8 cellular contexts compared by ENCODE assay signal in genomic region chr18:63155169-63155852, GRCh38.
DNase-seq lines count a peak whose midpoint lies in the region; ATAC-seq, FAIRE-seq and TF ChIP-seq lines count a peak whose summit lies in the region.

No MANE protein-coding gene starts in this region.

- TF ChIP-seq POLR2A in A549 (IDR thresholded peaks at IDR 0.05; ENCODE audit: low read length): no peak

- FAIRE-seq in A549 (lab: Jason Lieb, UNC): no peak

- H3K27me3 ChIP-seq in dorsolateral prefrontal cortex: no peaks in the 10 kb centered on the region
- H3K27me3 ChIP-seq in mucosa of rectum (ENCODE audit: control insufficient read depth in 2 of 2, insufficient read depth in 2 of 2, low read length in 2 of 2): no peaks in the 10 kb centered on the region

- peak overlapping the region; percentile 71 for H3K4me3 Mint-ChIP-seq in stimulated activated effector memory CD8-positive, alpha-beta T cell treated with anti-CD3 and anti-CD28 coated beads, Interleukin-12 subunit alpha, Interleukin-12 subunit beta, amount 100 ng/mL, for 72 hours

- H3K9me3 Mint-ChIP-seq in stimulated activated effector memory CD8-positive, alpha-beta T cell treated with anti-CD3 and anti-CD28 coated beads, Interleukin-12 subunit alpha, Interleukin-12 subunit beta, amount 100 ng/mL, for 72 hours: no peaks in the 10 kb centered on the region

- peak; percentile 39 to 46 for DNase-seq in A549 (ENCODE audit: low read depth in 1 of 2, low spot score in 1 of 2)
- peak; percentile 96 for DNase-seq in NCI-H2171 treated with DMSO at 0.1 percent for 48 hours (lab: John Stamatoyannopoulos, UW)
- DNase-seq in activated CD4-positive, alpha-beta T cell treated with anti-CD3 and anti-CD28 coated beads, Interleukin-2, amount 50 U/mL, for 1 hour: peak; percentile 74
- peak in 2 of 10 donors; percentile 41 to 42 for DNase-seq in dorsolateral prefrontal cortex
- DNase-seq in stimulated activated effector memory CD8-positive, alpha-beta T cell treated with anti-CD3 and anti-CD28 coated beads, Interleukin-12 subunit alpha, Interleukin-12 subunit beta, amount 100 ng/mL, for 72 hours (ENCODE audit: low spot score in 2 of 2): peak; percentile 75 to 90

- TF ChIP-seq CTCF in A549 (IDR thresholded peaks at IDR 0.05) (peak; percentile 50), dorsolateral prefrontal cortex (IDR thresholded peaks at IDR 0.05 in 54 of 56, conservative IDR thresholded peaks at IDR 0.05 in 2 of 56; ENCODE audit: low read depth in 1 of 56, partially characterized antibody in 56 of 56) (peak in 54 of 56 donors; percentile 21 to 70 (median 51))

- TF ChIP-seq RAD21 in A549 (conservative IDR thresholded peaks at IDR 0.05 in 1 of 2, IDR thresholded peaks at IDR 0.05 in 1 of 2): peak; percentile 44 to 52; a peak in 3 of 5 replicates

- peaks cover 99% of the 10 kb centered on the region for H3K4me1 Mint-ChIP-seq in stimulated activated effector memory CD8-positive, alpha-beta T cell treated with anti-CD3 and anti-CD28 coated beads, Interleukin-12 subunit alpha, Interleukin-12 subunit beta, amount 100 ng/mL, for 72 hours

- ATAC-seq in A549 (peak; percentile 89 to 98), GM18870 (IDR thresholded peaks at IDR 0.05; ENCODE audit: unreplicated experiment) (peak; percentile 22), HG03103 (IDR thresholded peaks at IDR 0.05; ENCODE audit: low read depth, unreplicated experiment) (peak; percentile 42)
- ATAC-seq in stimulated activated effector memory CD8-positive, alpha-beta T cell treated with anti-CD3 and anti-CD28 coated beads, Interleukin-12 subunit alpha, Interleukin-12 subunit beta, amount 100 ng/mL, for 72 hours: peak; percentile 79

- 11% methylated on average over 23 of the region's 23 CpGs for WGBS in A549 (ENCODE audit: missing lambda C conversion rate)

- no peaks in the 10 kb centered on the region for H3K36me3 ChIP-seq in mucosa of rectum (ENCODE audit: control insufficient read depth in 2 of 2, insufficient read depth in 2 of 2, low read length in 2 of 2)

- CTCF ChIA-PET in A549 (lab: Yijun Ruan, JAX): interaction anchor here (0.6 to 2.1 kb wide), 17 partner anchors 9 to 569 kb away, joined by 3 to 8 read pairs (median 3); no protein-coding TSS in a partner anchor

- peak overlapping the region; percentile 41 to 60 for H3K9ac ChIP-seq in mucosa of rectum (ENCODE audit: low read depth in 1 of 2, low read length in 2 of 2)

- H3K4me3 ChIP-seq in A549: peak overlapping the region; percentile 38
- H3K4me3 ChIP-seq in dorsolateral prefrontal cortex: peak overlapping the region in 14 of 59 donors; percentile 1 to 35 (median 27)
- H3K4me3 ChIP-seq in mucosa of rectum (ENCODE audit: low read length in 2 of 2): peak overlapping the region; percentile 67 to 75

- peak overlapping the region in 1 of 2 experiments; percentile 51; a peak in 3 of 6 replicates for H3K27ac ChIP-seq in A549
- H3K27ac ChIP-seq in dorsolateral prefrontal cortex: peak overlapping the region in 8 of 59 donors; percentile 1 to 55 (median 36)
- peak overlapping the region; percentile 76 to 88 for H3K27ac ChIP-seq in mucosa of rectum (ENCODE audit: low read depth in 2 of 2, low read length in 2 of 2)

- peak overlapping the region; percentile 79 for H3K4me2 ChIP-seq in A549

- peak overlapping the region; percentile 96 for H3K27ac Mint-ChIP-seq in stimulated activated effector memory CD8-positive, alpha-beta T cell treated with anti-CD3 and anti-CD28 coated beads, Interleukin-12 subunit alpha, Interleukin-12 subunit beta, amount 100 ng/mL, for 72 hours

- H3K4me1 ChIP-seq in A549 (0 out of 3 replicates have a peak, but pooled peaks cover 4% of the 10 kb centered on the region), mucosa of rectum (ENCODE audit: control insufficient read depth in 2 of 2, insufficient read depth in 2 of 2, low read length in 2 of 2) (peaks cover 40 to 42% of the 10 kb centered on the region in 2 donors)

- intact Hi-C loops in dorsolateral prefrontal cortex (cut with DNase I): no loop called here

- H3K9me3 ChIP-seq in A549 (no peaks in the 10 kb centered on the region), mucosa of rectum (ENCODE audit: control insufficient read depth in 2 of 2, low read length in 2 of 2) (no peaks in the 10 kb centered on the region)

- POLR2A ChIA-PET in A549 (lab: Yijun Ruan, JAX): no interaction called here

- no peak for TF ChIP-seq EP300 in A549 (IDR thresholded peaks at IDR 0.05)

- H3K36me3 Mint-ChIP-seq in stimulated activated effector memory CD8-positive, alpha-beta T cell treated with anti-CD3 and anti-CD28 coated beads, Interleukin-12 subunit alpha, Interleukin-12 subunit beta, amount 100 ng/mL, for 72 hours: peaks cover 94% of the 10 kb centered on the region

TF ChIP-seq in A549, 52 proteins besides CTCF, POLR2A, EP300 and RAD21:
- TF ChIP-seq MAZ (IDR thresholded peaks at IDR 0.05; ENCODE audit: borderline replicate concordance, low read depth, low read length): no peak
- TF ChIP-seq CEBPB (IDR thresholded peaks at IDR 0.05): no peak
- no peak for TF ChIP-seq FOSL2 (IDR thresholded peaks at IDR 0.05)
- TF ChIP-seq FOSL2 (CRISPR knock-in tag; IDR thresholded peaks at IDR 0.05): peak; percentile 62
- peak; percentile 55 for TF ChIP-seq SMC3 (IDR thresholded peaks at IDR 0.05)
- no peak for TF ChIP-seq BCL3 (IDR thresholded peaks at IDR 0.05)
- peak; percentile 58; the same call in 1 of the 2 replicates for TF ChIP-seq HOXB5 (CRISPR knock-in tag; IDR thresholded peaks at IDR 0.05)

Comparison
In these comparisons a context has a peak if more than half of its experiments do, and no peak if none do; other contexts are left out.
1. ATAC-seq: peak in every context shown above with its lines; median percentile 94 in A549; 79 in stimulated activated effector memory CD8-positive, alpha-beta T cell treated with anti-CD3 and anti-CD28 coated beads, Interleukin-12 subunit alpha, Interleukin-12 subunit beta, amount 100 ng/mL, for 72 hours; 42 in HG03103; 22 in GM18870.